In genomic region chr3:170128977-170129431, GRCh38 we compare ENCODE assay signal across 8 cellular contexts. TPM values are rescaled to one million over a fixed set of nuclear protein-coding genes. Genes with fewer than 3 reads are reported as not detected.
A peak's percentile ranks its signal among the peaks of the same experiment; 100 is the strongest.
DNase-seq lines count a peak whose midpoint lies in the region; ATAC-seq and TF ChIP-seq lines count a peak whose summit lies in the region.

No MANE protein-coding gene starts in this region.

- peak overlapping the region; percentile 68 for H3K4me2 ChIP-seq in BLaER1

- POLR2A ChIA-PET in Panc1 (lab: Charles Lee), result no interaction called here

- H3K4me3 Mint-ChIP-seq in osteocyte (ENCODE audit: unreplicated experiment), result no peak overlapping the region

- TF ChIP-seq CTCF in Panc1 (IDR thresholded peaks at IDR 0.05) (no peak), osteocyte (IDR thresholded peaks at IDR 0.05) (no peak)

- no TSS peak for BruUV-seq in Panc1 (replicated peaks; lab: Mats Ljungman, UMichigan)

- CTCF ChIA-PET in Panc1 (lab: Charles Lee), result no interaction called here

- H3K27ac ChIP-seq in BLaER1 (peak overlapping the region; percentile 38; the same call in 1 of the 2 replicates), Panc1 (ENCODE audit: low read length) (no peak overlapping the region)

- H3K27me3 Mint-ChIP-seq in osteocyte (ENCODE audit: unreplicated experiment), result no peaks in the 10 kb centered on the region

- no peak overlapping the region for H3K4me3 ChIP-seq in BLaER1
- no peak overlapping the region for H3K4me3 ChIP-seq in Panc1 (ENCODE audit: low read depth in 2 of 2, low read length in 2 of 2)

- H3K4me1 ChIP-seq in BLaER1 (peaks cover 31% of the 10 kb centered on the region), Panc1 (ENCODE audit: control insufficient read depth, insufficient read depth, low read length) (no peaks in the 10 kb centered on the region)

- H3K36me3 ChIP-seq in BLaER1, result peaks cover 38% of the 10 kb centered on the region
- peaks cover 11% of the 10 kb centered on the region; the same call in 1 of the 2 replicates for H3K36me3 ChIP-seq in Panc1 (ENCODE audit: control insufficient read depth, insufficient read depth, low read length)

- intact Hi-C loops in Panc1 (cut with micrococcal nuclease; ENCODE audit: unreplicated experiment), result no loop called here

- DNase-seq in Panc1 (ENCODE audit: low read depth, low spot score), result peak; percentile 4
- DNase-seq in germinal center (ENCODE audit: low spot score), result peak; percentile 10
- DNase-seq in NCI-H2196 treated with DMSO at 0.1 percent for 48 hours (lab: John Stamatoyannopoulos, UW; ENCODE audit: unreplicated experiment), result no peak
- DNase-seq in osteocyte (ENCODE audit: extremely low spot score, unreplicated experiment), result no peak
- DNase-seq in NCI-H2227 (lab: John Stamatoyannopoulos, UW; ENCODE audit: unreplicated experiment), result no peak

- ATAC-seq in GM18868 (IDR thresholded peaks at IDR 0.05; ENCODE audit: unreplicated experiment) (peak; percentile 46), HG03025 (IDR thresholded peaks at IDR 0.05; ENCODE audit: low FRiP score, unreplicated experiment) (peak; percentile 33), Panc1 (peak; percentile 66)

- H3K9ac ChIP-seq in BLaER1, result no peak overlapping the region

- H3K27ac Mint-ChIP-seq in osteocyte (ENCODE audit: unreplicated experiment), result no peak overlapping the region

- H3K27me3 ChIP-seq in BLaER1 (no peaks in the 10 kb centered on the region), Panc1 (ENCODE audit: control insufficient read depth, insufficient read depth, low read length) (no peaks in the 10 kb centered on the region)

- peaks cover 15% of the 10 kb centered on the region for H4K20me1 ChIP-seq in BLaER1

- H3K9me3 ChIP-seq in BLaER1, result peaks cover 19% of the 10 kb centered on the region
- H3K9me3 ChIP-seq in Panc1 (ENCODE audit: control insufficient read depth, insufficient read depth, low read depth, low read length), result no peaks in the 10 kb centered on the region

- H3K36me3 Mint-ChIP-seq in osteocyte (ENCODE audit: unreplicated experiment), result peaks cover 43% of the 10 kb centered on the region

- in situ Hi-C loops in Panc1 (cut with HindIII; ENCODE audit: low pct_unique_long_range_greater_than_20kb, low sequenced_read_pairs), result no loop called here

- H3K9me3 Mint-ChIP-seq in osteocyte (ENCODE audit: unreplicated experiment), result no peaks in the 10 kb centered on the region

- H3K4me1 Mint-ChIP-seq in osteocyte (ENCODE audit: unreplicated experiment), result peaks cover 2% of the 10 kb centered on the region

RNA-seq across cellular contexts. Expression of gene PHC3, which starts 52.5 kb away (rescaled TPM):
- total RNA-seq in Panc1 (2021; ENCODE audit: unreplicated experiment), result 53.8 TPM
- polyA plus RNA-seq in Panc1 (2012; ENCODE audit: insufficient read length), result 13.9 TPM
- 52.3 and 63.8 TPM in 2 replicates for total RNA-seq in osteocyte

Comparison
In these comparisons a context has a peak if more than half of its experiments do, and no peak if none do; other contexts are left out.
1. DNase-seq: peak in Panc1 (single experiment) and germinal center (single experiment); none in NCI-H2196 treated with DMSO at 0.1 percent for 48 hours (single experiment), osteocyte (single experiment) and NCI-H2227 (single experiment).
2. Peak in every context shown above with its lines, with median percentiles within 50 percentile points of each other: ATAC-seq.